Comparison of ENCODE assay signal across 8 cellular contexts in the genomic region with DNA sequence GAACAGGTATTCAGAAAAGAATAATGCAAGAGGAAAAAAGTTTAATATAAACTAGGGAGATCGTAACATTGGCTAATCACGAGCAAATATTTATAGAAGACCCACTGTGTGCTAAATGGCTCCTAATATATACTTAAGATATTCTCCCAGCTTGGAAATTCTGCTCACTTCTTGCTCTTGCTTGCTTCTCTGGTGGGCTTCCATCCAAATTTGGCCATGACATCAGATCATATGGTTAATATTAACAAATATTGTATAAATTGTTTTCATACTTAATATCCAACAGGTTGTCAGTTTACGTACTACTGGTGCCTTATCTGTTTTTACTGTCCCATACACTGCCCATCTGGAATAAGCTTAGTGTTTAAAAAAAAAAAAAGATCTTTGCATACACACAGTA. TPM values are rescaled to one million over a fixed set of nuclear protein-coding genes. Genes with fewer than 3 reads are reported as not detected.
DNase-seq lines count a peak whose midpoint lies in the region; TF ChIP-seq lines count a peak whose summit lies in the region.

No MANE protein-coding gene starts in this region.

- H3K4me1 Mint-ChIP-seq in CD4-positive, alpha-beta memory T cell, result peaks cover 37 to 78% (median 50%) of the 10 kb centered on the region in 4 donors

- H3K27ac Mint-ChIP-seq in CD4-positive, alpha-beta memory T cell, result peak overlapping the region; percentile 93 to 100 (median 99)

- peaks cover 9% of the 10 kb centered on the region for H3K36me3 ChIP-seq in CD4-positive, alpha-beta memory T cell (ENCODE audit: insufficient read depth, low read length)
- H3K36me3 ChIP-seq in NT2/D1 (ENCODE audit: insufficient read depth, insufficient read length, low read length) (peaks cover 29% of the 10 kb centered on the region), endocrine pancreas (ENCODE audit: control insufficient read depth, insufficient read depth, low read length) (no peaks in the 10 kb centered on the region), neutrophil (peaks cover 21% of the 10 kb centered on the region)

- H3K4me1 ChIP-seq in CD4-positive, alpha-beta memory T cell (ENCODE audit: insufficient read depth, low read length), result peaks cover 60% of the 10 kb centered on the region
- no peaks in the 10 kb centered on the region for H3K4me1 ChIP-seq in NT2/D1 (ENCODE audit: insufficient read depth, insufficient read length)
- H3K4me1 ChIP-seq in endocrine pancreas (ENCODE audit: control insufficient read depth, insufficient read depth, low read length), result peaks cover 16% of the 10 kb centered on the region
- peaks cover 22 to 29% of the 10 kb centered on the region in 2 experiments for H3K4me1 ChIP-seq in neutrophil (ENCODE audit: control insufficient read depth in 1 of 2, insufficient read depth in 1 of 2, low read depth in 1 of 2, low read length in 1 of 2)

- H3K27me3 ChIP-seq in CD4-positive, alpha-beta memory T cell (ENCODE audit: insufficient read depth, low read length), result no peaks in the 10 kb centered on the region
- H3K27me3 ChIP-seq in NT2/D1 (ENCODE audit: insufficient read depth, insufficient read length) (no peaks in the 10 kb centered on the region), endocrine pancreas (ENCODE audit: control insufficient read depth, insufficient read depth, low read length) (no peaks in the 10 kb centered on the region), neutrophil (no peaks in the 10 kb centered on the region)

- peaks cover 33 to 51% of the 10 kb centered on the region in 2 donors for H3K36me3 Mint-ChIP-seq in CD4-positive, alpha-beta memory T cell

- H3K9me3 Mint-ChIP-seq in CD4-positive, alpha-beta memory T cell, result peaks cover 0 to 3% (median 0%) of the 10 kb centered on the region in 8 donors

- POLR2A ChIA-PET in CD4-positive, alpha-beta memory T cell (lab: Charles Lee; ENCODE audit: partially characterized antibody), result interaction anchor here (0.8 to 25.0 kb wide), 12 partner anchors 10 to 1581 kb away, joined by 3 to 1465 read pairs (median 18); a partner anchor contains a TSS

- peak overlapping the region; percentile 86 to 98 (median 94) for H3K4me3 Mint-ChIP-seq in CD4-positive, alpha-beta memory T cell

- peak overlapping the region; percentile 74 to 87 for H3K4me3 ChIP-seq in CD4-positive, alpha-beta memory T cell (ENCODE audit: low read length in 2 of 2)
- H3K4me3 ChIP-seq in NT2/D1 (ENCODE audit: insufficient read length, low read depth), result peak overlapping the region; percentile 75
- peak overlapping the region; percentile 96 for H3K4me3 ChIP-seq in endocrine pancreas (ENCODE audit: control insufficient read depth, insufficient read depth, low read length)
- H3K4me3 ChIP-seq in neutrophil (ENCODE audit: low read depth in 1 of 2, low read length in 1 of 2), result peak overlapping the region; percentile 97 to 100

- H3K9ac ChIP-seq in NT2/D1 (ENCODE audit: insufficient read length, low read depth) (peak overlapping the region; percentile 92), endocrine pancreas (ENCODE audit: control insufficient read depth, insufficient read depth, low read length) (no peak overlapping the region)

- CTCF ChIA-PET in CD4-positive, alpha-beta memory T cell (lab: Charles Lee; ENCODE audit: partially characterized antibody), result interaction anchor here (0.9 to 8.4 kb wide), 9 partner anchors 11 to 206 kb away, joined by 3 to 97 read pairs (median 8); a partner anchor contains a TSS

- no peak for DNase-seq in CD4-positive, alpha-beta memory T cell
- DNase-seq in NT2/D1 (ENCODE audit: low read depth, low spot score), result no peak
- no peak for DNase-seq in stimulated activated CD4-positive, alpha-beta T cell treated with anti-CD3 and anti-CD28 coated beads, Interleukin-4, amount 100 ng/mL, for 1 hour
- no peak for DNase-seq in NCI-H2196 (lab: John Stamatoyannopoulos, UW; ENCODE audit: unreplicated experiment)
- no peak for DNase-seq in kidney tubule cell (ENCODE audit: low spot score)
- DNase-seq in activated CD8-positive, alpha-beta memory T cell treated with anti-CD3 and anti-CD28 coated beads, Interleukin-2, amount 50 U/mL, for 4 hours, result no peak

- peak overlapping the region; percentile 94 for H3K27ac ChIP-seq in CD4-positive, alpha-beta memory T cell (ENCODE audit: low read depth, low read length)
- peak overlapping the region; percentile 99 for H3K27ac ChIP-seq in neutrophil

- intact Hi-C loops in CD4-positive, alpha-beta memory T cell (cut with micrococcal nuclease), result no loop called here

- H3K9me3 ChIP-seq in CD4-positive, alpha-beta memory T cell (ENCODE audit: control insufficient read depth in 1 of 2, low read length in 2 of 2), result no peaks in the 10 kb centered on the region
- H3K9me3 ChIP-seq in NT2/D1 (ENCODE audit: insufficient read depth, low read length), result no peaks in the 10 kb centered on the region
- no peaks in the 10 kb centered on the region for H3K9me3 ChIP-seq in endocrine pancreas (ENCODE audit: control insufficient read depth, low read length)
- H3K9me3 ChIP-seq in neutrophil, result no peaks in the 10 kb centered on the region

- no peak for TF ChIP-seq CTCF in neutrophil (IDR thresholded peaks at IDR 0.05)

- no peaks in the 10 kb centered on the region for H3K27me3 Mint-ChIP-seq in CD4-positive, alpha-beta memory T cell

RNA-seq across cellular contexts. Expression of a gene that starts 1.1 kb away (rescaled TPM):
- total RNA-seq in CD4-positive, alpha-beta memory T cell, result 10 to 100 TPM; 31.3 to 32.9 TPM
- 10 to 100 TPM; 42.8 to 65.7 TPM for polyA plus RNA-seq in CD4-positive, alpha-beta memory T cell

RNA-seq across cellular contexts. Expression of a gene that starts 27.7 kb away (rescaled TPM):
- total RNA-seq in CD4-positive, alpha-beta memory T cell, result 100 to 1,000 TPM; 370 to 385 TPM
- 100 to 1,000 TPM; 126 to 357 TPM for polyA plus RNA-seq in CD4-positive, alpha-beta memory T cell
